Comparison of ENCODE assay signal across 11 cellular contexts in genomic region chrX:78322863-78323262, GRCh38. TPM values are rescaled to one million over a fixed set of nuclear protein-coding genes. Genes with fewer than 3 reads are reported as not detected.
DNase-seq lines count a peak whose midpoint lies in the region; ATAC-seq and TF ChIP-seq lines count a peak whose summit lies in the region.
"Had no signal": no experiment of that assay in that cellular context is flagged by ENCODE, and none has a peak within 500 bp of the region (broad histone marks: within the 10 kb centered on the region; RNA-seq: fewer than 3 reads in every experiment).

No MANE protein-coding gene starts in this region.

- POLR2A ChIA-PET in activated B cell treated with CpG ODN at 0.5 μM for 24 hours (lab: Charles Lee) = interaction anchor here (0.6 to 1.3 kb wide), 2 partner anchors 9 to 835 kb away, joined by 3 to 4 read pairs; no protein-coding TSS in a partner anchor

- TF ChIP-seq CTCF in HL-60 (IDR thresholded peaks at IDR 0.05; ENCODE audit: insufficient read depth, low read length) = no peak
- no peak for TF ChIP-seq CTCF in activated B cell treated with CpG ODN at 0.5 μM for 24 hours (IDR thresholded peaks at IDR 0.05)
- no peak for TF ChIP-seq CTCF in natural killer cell (IDR thresholded peaks at IDR 0.05)
- TF ChIP-seq CTCF in WERI-Rb-1 (IDR thresholded peaks at IDR 0.05; ENCODE audit: low read depth, low read length) = no peak
- no peak for TF ChIP-seq CTCF in nephron progenitor cell (IDR thresholded peaks at IDR 0.05)
- TF ChIP-seq CTCF in dorsolateral prefrontal cortex (IDR thresholded peaks at IDR 0.05 in 54 of 56, conservative IDR thresholded peaks at IDR 0.05 in 2 of 56; ENCODE audit: low read depth in 1 of 56, partially characterized antibody in 56 of 56) = no peak

- peaks cover 36% of the 10 kb centered on the region for H3K4me1 Mint-ChIP-seq in T-helper 2 cell treated with Interferon-gamma antibody and Interleukin-4, amounts not matched to agents 5 μg/mL and 100 μg/mL, for 36 hours (ENCODE audit: low read depth)
- H3K4me1 Mint-ChIP-seq in activated B cell treated with CpG ODN at 0.5 μM for 24 hours = peaks cover 61% of the 10 kb centered on the region
- peaks cover 56% of the 10 kb centered on the region in 2 donors for H3K4me1 Mint-ChIP-seq in natural killer cell
- peaks cover 11% of the 10 kb centered on the region for H3K4me1 Mint-ChIP-seq in nephron progenitor cell

- H3K36me3 Mint-ChIP-seq in T-helper 2 cell treated with Interferon-gamma antibody and Interleukin-4, amounts not matched to agents 5 μg/mL and 100 μg/mL, for 36 hours (ENCODE audit: low read depth) = peaks cover 47% of the 10 kb centered on the region
- H3K36me3 Mint-ChIP-seq in activated B cell treated with CpG ODN at 0.5 μM for 24 hours (ENCODE audit: low read depth) (peaks cover 11% of the 10 kb centered on the region), natural killer cell (no peaks in the 10 kb centered on the region), nephron progenitor cell (ENCODE audit: low read depth) (no peaks in the 10 kb centered on the region)

- H3K4me3 ChIP-seq in HL-60 (replicated peaks; ENCODE audit: insufficient read depth, low read length) = no peak overlapping the region
- no peak overlapping the region for H3K4me3 ChIP-seq in WERI-Rb-1 (ENCODE audit: low read depth, low read length)
- H3K4me3 ChIP-seq in dorsolateral prefrontal cortex = no peak overlapping the region

- peaks cover 11% of the 10 kb centered on the region for H3K9me3 Mint-ChIP-seq in T-helper 2 cell treated with Interferon-gamma antibody and Interleukin-4, amounts not matched to agents 5 μg/mL and 100 μg/mL, for 36 hours
- H3K9me3 Mint-ChIP-seq in activated B cell treated with CpG ODN at 0.5 μM for 24 hours (no peaks in the 10 kb centered on the region), natural killer cell (peaks cover 0 to 2% of the 10 kb centered on the region in 2 donors), nephron progenitor cell (peaks cover 13% of the 10 kb centered on the region)

- no peaks in the 10 kb centered on the region for H3K36me3 ChIP-seq in WERI-Rb-1

- peak overlapping the region; percentile 44; the same call in 1 of the 2 replicates for H3K27ac ChIP-seq in HL-60 (replicated peaks)
- H3K27ac ChIP-seq in WERI-Rb-1 = no peak overlapping the region
- no peak overlapping the region for H3K27ac ChIP-seq in dorsolateral prefrontal cortex

- H3K27me3 ChIP-seq in HL-60 (ENCODE audit: insufficient read depth, poor library complexity, severe bottlenecking) (no peaks in the 10 kb centered on the region), WERI-Rb-1 (ENCODE audit: insufficient read depth, low read depth, severe bottlenecking) (peaks cover 28% of the 10 kb centered on the region), dorsolateral prefrontal cortex (peaks cover 0 to 35% (median 6%) of the 10 kb centered on the region in 45 donors)

- DNase-seq in T-helper 2 cell treated with Interferon-gamma antibody and Interleukin-4, amounts not matched to agents 5 μg/mL and 100 μg/mL, for 36 hours (ENCODE audit: low spot score) = no peak
- DNase-seq in T-helper 2 cell (no peak), HL-60 (ENCODE audit: low read depth in 1 of 2, low spot score in 1 of 2) (no peak), activated B cell treated with CpG ODN at 0.5 μM for 24 hours (no peak), natural killer cell (no peak), WERI-Rb-1 (no peak), nephron progenitor cell (no peak), dorsolateral prefrontal cortex (no peak)
- DNase-seq: NCI-H2029 had no signal

- H3K27me3 Mint-ChIP-seq in T-helper 2 cell treated with Interferon-gamma antibody and Interleukin-4, amounts not matched to agents 5 μg/mL and 100 μg/mL, for 36 hours (ENCODE audit: low read depth) = no peaks in the 10 kb centered on the region
- H3K27me3 Mint-ChIP-seq in activated B cell treated with CpG ODN at 0.5 μM for 24 hours = no peaks in the 10 kb centered on the region
- H3K27me3 Mint-ChIP-seq in natural killer cell (ENCODE audit: low read depth in 2 of 2) = no peaks in the 10 kb centered on the region
- peaks cover 3% of the 10 kb centered on the region for H3K27me3 Mint-ChIP-seq in nephron progenitor cell (ENCODE audit: low read depth, poor library complexity)

- peak overlapping the region; percentile 86 for H3K27ac Mint-ChIP-seq in T-helper 2 cell treated with Interferon-gamma antibody and Interleukin-4, amounts not matched to agents 5 μg/mL and 100 μg/mL, for 36 hours
- H3K27ac Mint-ChIP-seq in activated B cell treated with CpG ODN at 0.5 μM for 24 hours (peak overlapping the region; percentile 77), natural killer cell (peak overlapping the region; percentile 85 to 88), nephron progenitor cell (no peak overlapping the region)

- H3K4me3 Mint-ChIP-seq in T-helper 2 cell treated with Interferon-gamma antibody and Interleukin-4, amounts not matched to agents 5 μg/mL and 100 μg/mL, for 36 hours = peak overlapping the region; percentile 86
- H3K4me3 Mint-ChIP-seq in activated B cell treated with CpG ODN at 0.5 μM for 24 hours (peak overlapping the region; percentile 52), natural killer cell (peak overlapping the region; percentile 54), nephron progenitor cell (no peak overlapping the region)

- no peaks in the 10 kb centered on the region for H3K9me3 ChIP-seq in WERI-Rb-1 (ENCODE audit: severe bottlenecking)

- intact Hi-C loops in activated B cell treated with CpG ODN at 0.5 μM for 24 hours (cut with micrococcal nuclease) (loop anchor here (1.0 to 10.0 kb wide), 6 partner anchors 7 to 782 kb away; partner anchors contain the start of genes PGK1 and TAF9B), natural killer cell (cut with micrococcal nuclease) (no loop called here), dorsolateral prefrontal cortex (cut with DNase I) (no loop called here)

- CTCF ChIA-PET in activated B cell treated with CpG ODN at 0.5 μM for 24 hours (lab: Charles Lee) = no interaction called here

- ATAC-seq in activated B cell treated with CpG ODN at 0.5 μM for 24 hours (ENCODE audit: low read depth) = no peak
- ATAC-seq in natural killer cell = peak in 1 of 3 donors; percentile 27
- ATAC-seq: HCT116 had no signal

RNA-seq across cellular contexts. Expression of gene CYSLTR1, which starts 4.5 kb away (rescaled TPM):
- total RNA-seq in activated B cell treated with CpG ODN at 0.5 μM for 24 hours (20.5 and 20.7 TPM in 2 replicates), natural killer cell (10 to 100 TPM in 2 of 3 donors, 1 to 10 TPM in 1; 7.6 to 13.8 (median 12.4) TPM), dorsolateral prefrontal cortex (1 to 10 TPM in 45 of 120 experiments, under 1 TPM in 75; 0.27 to 2.1 (median 0.88) TPM)
- total RNA-seq: A172 had no signal
